Comparison of ENCODE assay signal across 1 cellular context in the genomic region with DNA sequence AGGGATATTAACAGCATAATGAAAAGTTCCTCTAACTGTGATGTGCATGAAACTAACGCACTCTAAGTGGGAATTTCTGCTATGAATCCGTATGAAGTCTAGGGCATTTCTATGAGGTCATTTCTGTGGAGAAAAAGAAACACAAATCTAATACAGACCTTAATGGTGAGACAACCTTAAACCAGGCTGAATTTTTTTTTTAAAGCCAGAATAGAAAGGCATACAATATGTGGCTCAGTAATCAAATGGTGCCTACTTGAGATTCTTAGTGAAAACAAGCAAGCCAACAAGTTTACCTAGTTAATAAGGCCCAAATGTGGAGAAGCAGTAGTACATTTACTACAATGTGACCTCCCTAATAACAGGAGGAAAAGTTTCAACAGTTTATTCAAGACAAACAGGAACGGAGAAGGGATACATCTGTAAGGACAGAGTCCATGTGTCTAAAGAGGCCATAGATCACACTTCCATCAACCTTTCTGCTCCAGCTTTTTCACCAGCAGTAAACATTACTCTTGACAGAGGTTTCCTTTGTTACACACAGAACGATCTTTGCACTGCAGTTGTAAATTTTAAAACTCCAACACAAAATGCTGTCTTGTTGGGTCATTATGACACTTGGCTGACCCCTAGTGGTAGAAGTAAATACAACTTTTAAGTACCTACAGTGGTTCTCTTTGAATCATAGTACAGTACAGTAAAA.
TF ChIP-seq lines count a peak whose summit lies in the region.

No MANE protein-coding gene starts in this region.

TF ChIP-seq in HepG2, 621 proteins besides CTCF, POLR2A, EP300 and RAD21 (continued from another document and continues in another):
- TF ChIP-seq, protein P1, sequence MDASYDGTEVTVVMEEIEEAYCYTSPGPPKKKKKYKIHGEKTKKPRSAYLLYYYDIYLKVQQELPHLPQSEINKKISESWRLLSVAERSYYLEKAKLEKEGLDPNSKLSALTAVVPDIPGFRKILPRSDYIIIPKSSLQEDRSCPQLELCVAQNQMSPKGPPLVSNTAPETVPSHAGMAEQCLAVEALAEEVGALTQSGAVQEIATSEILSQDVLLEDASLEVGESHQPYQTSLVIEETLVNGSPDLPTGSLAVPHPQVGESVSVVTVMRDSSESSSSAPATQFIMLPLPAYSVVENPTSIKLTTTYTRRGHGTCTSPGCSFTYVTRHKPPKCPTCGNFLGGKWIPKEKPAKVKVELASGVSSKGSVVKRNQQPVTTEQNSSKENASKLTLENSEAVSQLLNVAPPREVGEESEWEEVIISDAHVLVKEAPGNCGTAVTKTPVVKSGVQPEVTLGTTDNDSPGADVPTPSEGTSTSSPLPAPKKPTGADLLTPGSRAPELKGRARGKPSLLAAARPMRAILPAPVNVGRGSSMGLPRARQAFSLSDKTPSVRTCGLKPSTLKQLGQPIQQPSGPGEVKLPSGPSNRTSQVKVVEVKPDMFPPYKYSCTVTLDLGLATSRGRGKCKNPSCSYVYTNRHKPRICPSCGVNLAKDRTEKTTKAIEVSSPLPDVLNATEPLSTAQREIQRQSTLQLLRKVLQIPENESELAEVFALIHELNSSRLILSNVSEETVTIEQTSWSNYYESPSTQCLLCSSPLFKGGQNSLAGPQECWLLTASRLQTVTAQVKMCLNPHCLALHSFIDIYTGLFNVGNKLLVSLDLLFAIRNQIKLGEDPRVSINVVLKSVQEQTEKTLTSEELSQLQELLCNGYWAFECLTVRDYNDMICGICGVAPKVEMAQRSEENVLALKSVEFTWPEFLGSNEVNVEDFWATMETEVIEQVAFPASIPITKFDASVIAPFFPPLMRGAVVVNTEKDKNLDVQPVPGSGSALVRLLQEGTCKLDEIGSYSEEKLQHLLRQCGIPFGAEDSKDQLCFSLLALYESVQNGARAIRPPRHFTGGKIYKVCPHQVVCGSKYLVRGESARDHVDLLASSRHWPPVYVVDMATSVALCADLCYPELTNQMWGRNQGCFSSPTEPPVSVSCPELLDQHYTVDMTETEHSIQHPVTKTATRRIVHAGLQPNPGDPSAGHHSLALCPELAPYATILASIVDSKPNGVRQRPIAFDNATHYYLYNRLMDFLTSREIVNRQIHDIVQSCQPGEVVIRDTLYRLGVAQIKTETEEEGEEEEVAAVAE (CRISPR knock-in tag; IDR thresholded peaks at IDR 0.05; ENCODE audit: borderline replicate concordance): peak; percentile 36; the same call in 1 of the 2 replicates
- TF ChIP-seq ZNF124 (CRISPR knock-in tag; IDR thresholded peaks at IDR 0.05) (peak; percentile 61; the same call in 1 of the 2 replicates), SMC3 (IDR thresholded peaks at IDR 0.05; ENCODE audit: low read length) (peak; percentile 95), ZSCAN21 (CRISPR knock-in tag; IDR thresholded peaks at IDR 0.05; ENCODE audit: borderline replicate concordance) (no peak), TAF15 (IDR thresholded peaks at IDR 0.05; ENCODE audit: low read depth, low read length, poor library complexity, severe bottlenecking) (no peak), MEIS2 (CRISPR knock-in tag; IDR thresholded peaks at IDR 0.05) (peak; percentile 65; the same call in 1 of the 2 replicates), NFKBIZ (CRISPR knock-in tag; IDR thresholded peaks at IDR 0.05) (peak; percentile 31; the same call in 1 of the 2 replicates), ATF1 (CRISPR knock-in tag; IDR thresholded peaks at IDR 0.05) (peak; percentile 42), TCF7 (IDR thresholded peaks at IDR 0.05; ENCODE audit: low read depth) (peak; percentile 24; the same call in 1 of the 2 replicates), NAIF1 (CRISPR knock-in tag; IDR thresholded peaks at IDR 0.05; ENCODE audit: borderline replicate concordance) (no peak), ZNF7 (CRISPR knock-in tag; IDR thresholded peaks at IDR 0.05) (no peak), ZNF549 (CRISPR knock-in tag; IDR thresholded peaks at IDR 0.05) (no peak), MIXL1 (CRISPR knock-in tag; IDR thresholded peaks at IDR 0.05) (peak; percentile 93), MBNL3 (CRISPR knock-in tag; conservative IDR thresholded peaks at IDR 0.05) (no peak), ZNF652 (CRISPR knock-in tag; IDR thresholded peaks at IDR 0.05; ENCODE audit: borderline replicate concordance, low read depth) (peak; percentile 30; the same call in 1 of the 2 replicates), NCOA2 (CRISPR knock-in tag; IDR thresholded peaks at IDR 0.05) (peak; percentile 89), CREM (IDR thresholded peaks at IDR 0.05) (peak; percentile 77), CREM (CRISPR knock-in tag; IDR thresholded peaks at IDR 0.05) (no peak), HOXA9 (CRISPR knock-in tag; IDR thresholded peaks at IDR 0.05; ENCODE audit: borderline replicate concordance) (peak; percentile 27; the same call in 1 of the 2 replicates), SIN3B (IDR thresholded peaks at IDR 0.05; ENCODE audit: low read length) (0 out of 2 replicates have a peak, but pooled peaks have one; percentile 22), GATAD1 (CRISPR knock-in tag; IDR thresholded peaks at IDR 0.05) (peak; percentile 72), SKI (IDR thresholded peaks at IDR 0.05; ENCODE audit: partially characterized antibody) (peak; percentile 54), KLF9 (CRISPR knock-in tag; IDR thresholded peaks at IDR 0.05; ENCODE audit: low read depth) (peak; percentile 74; the same call in 1 of the 2 replicates), NR2F2 (IDR thresholded peaks at IDR 0.05; ENCODE audit: borderline replicate concordance, low read depth) (peak; percentile 63; the same call in 1 of the 2 replicates), TCF12 (IDR thresholded peaks at IDR 0.05) (no peak), TCF12 (CRISPR knock-in tag; IDR thresholded peaks at IDR 0.05) (peak; percentile 61; the same call in 1 of the 2 replicates), HNRNPK (IDR thresholded peaks at IDR 0.05; ENCODE audit: low read depth, low read length, poor library complexity, severe bottlenecking) (no peak), SOX6 (IDR thresholded peaks at IDR 0.05) (no peak), SOX6 (CRISPR knock-in tag; IDR thresholded peaks at IDR 0.05) (peak; percentile 95), SMARCC2 (IDR thresholded peaks at IDR 0.05) (no peak), CENPX (CRISPR knock-in tag; IDR thresholded peaks at IDR 0.05) (no peak), REXO4 (CRISPR knock-in tag; IDR thresholded peaks at IDR 0.05; ENCODE audit: borderline replicate concordance) (no peak), FOXO1 (CRISPR knock-in tag; IDR thresholded peaks at IDR 0.05) (peak; percentile 96), SP5 (CRISPR knock-in tag; IDR thresholded peaks at IDR 0.05; ENCODE audit: borderline replicate concordance, low read depth) (peak; percentile 36; the same call in 1 of the 2 replicates), ZNF780A (CRISPR knock-in tag; IDR thresholded peaks at IDR 0.05) (0 out of 2 replicates have a peak, but pooled peaks have one; percentile 27), DMAP1 (CRISPR knock-in tag; IDR thresholded peaks at IDR 0.05) (peak; percentile 56; the same call in 1 of the 2 replicates), ETV5 (CRISPR knock-in tag; IDR thresholded peaks at IDR 0.05; ENCODE audit: borderline replicate concordance) (peak; percentile 69; the same call in 1 of the 2 replicates), DPF2 (CRISPR knock-in tag; IDR thresholded peaks at IDR 0.05; ENCODE audit: borderline replicate concordance, low read depth) (peak; percentile 79; the same call in 1 of the 2 replicates), ZNF776 (CRISPR knock-in tag; IDR thresholded peaks at IDR 0.05) (no peak), RARA (CRISPR knock-in tag; IDR thresholded peaks at IDR 0.05) (peak; percentile 79), ZNF724P (CRISPR knock-in tag; IDR thresholded peaks at IDR 0.05; ENCODE audit: borderline replicate concordance) (no peak), TBX2 (CRISPR knock-in tag; IDR thresholded peaks at IDR 0.05; ENCODE audit: borderline replicate concordance) (peak; percentile 81; the same call in 1 of the 2 replicates), GATAD2A (CRISPR knock-in tag; IDR thresholded peaks at IDR 0.05) (peak; percentile 92), ZNF121 (CRISPR knock-in tag; IDR thresholded peaks at IDR 0.05) (no peak)
- TF ChIP-seq, protein P2, sequence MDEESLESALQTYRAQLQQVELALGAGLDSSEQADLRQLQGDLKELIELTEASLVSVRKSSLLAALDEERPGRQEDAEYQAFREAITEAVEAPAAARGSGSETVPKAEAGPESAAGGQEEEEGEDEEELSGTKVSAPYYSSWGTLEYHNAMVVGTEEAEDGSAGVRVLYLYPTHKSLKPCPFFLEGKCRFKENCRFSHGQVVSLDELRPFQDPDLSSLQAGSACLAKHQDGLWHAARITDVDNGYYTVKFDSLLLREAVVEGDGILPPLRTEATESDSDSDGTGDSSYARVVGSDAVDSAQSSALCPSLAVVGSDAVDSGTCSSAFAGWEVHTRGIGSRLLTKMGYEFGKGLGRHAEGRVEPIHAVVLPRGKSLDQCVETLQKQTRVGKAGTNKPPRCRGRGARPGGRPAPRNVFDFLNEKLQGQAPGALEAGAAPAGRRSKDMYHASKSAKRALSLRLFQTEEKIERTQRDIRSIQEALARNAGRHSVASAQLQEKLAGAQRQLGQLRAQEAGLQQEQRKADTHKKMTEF (CRISPR knock-in tag; IDR thresholded peaks at IDR 0.05): peak; percentile 81
- TF ChIP-seq, protein P3, sequence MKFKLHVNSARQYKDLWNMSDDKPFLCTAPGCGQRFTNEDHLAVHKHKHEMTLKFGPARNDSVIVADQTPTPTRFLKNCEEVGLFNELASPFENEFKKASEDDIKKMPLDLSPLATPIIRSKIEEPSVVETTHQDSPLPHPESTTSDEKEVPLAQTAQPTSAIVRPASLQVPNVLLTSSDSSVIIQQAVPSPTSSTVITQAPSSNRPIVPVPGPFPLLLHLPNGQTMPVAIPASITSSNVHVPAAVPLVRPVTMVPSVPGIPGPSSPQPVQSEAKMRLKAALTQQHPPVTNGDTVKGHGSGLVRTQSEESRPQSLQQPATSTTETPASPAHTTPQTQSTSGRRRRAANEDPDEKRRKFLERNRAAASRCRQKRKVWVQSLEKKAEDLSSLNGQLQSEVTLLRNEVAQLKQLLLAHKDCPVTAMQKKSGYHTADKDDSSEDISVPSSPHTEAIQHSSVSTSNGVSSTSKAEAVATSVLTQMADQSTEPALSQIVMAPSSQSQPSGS (CRISPR knock-in tag; IDR thresholded peaks at IDR 0.05): peak; percentile 78; the same call in 1 of the 2 replicates
- TF ChIP-seq, protein P4, sequence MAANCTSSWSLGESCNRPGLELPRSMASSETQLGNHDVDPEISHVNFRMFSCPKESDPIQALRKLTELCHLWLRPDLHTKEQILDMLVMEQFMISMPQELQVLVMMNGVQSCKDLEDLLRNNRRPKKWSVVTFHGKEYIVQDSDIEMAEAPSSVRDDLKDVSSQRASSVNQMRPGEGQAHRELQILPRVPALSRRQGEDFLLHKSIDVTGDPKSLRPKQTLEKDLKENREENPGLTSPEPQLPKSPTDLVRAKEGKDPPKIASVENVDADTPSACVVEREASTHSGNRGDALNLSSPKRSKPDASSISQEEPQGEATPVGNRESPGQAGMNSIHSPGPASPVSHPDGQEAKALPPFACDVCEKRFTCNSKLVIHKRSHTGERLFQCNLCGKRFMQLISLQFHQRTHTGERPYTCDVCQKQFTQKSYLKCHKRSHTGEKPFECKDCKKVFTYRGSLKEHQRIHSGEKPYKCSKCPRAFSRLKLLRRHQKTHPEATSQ (CRISPR knock-in tag; IDR thresholded peaks at IDR 0.05; ENCODE audit: borderline replicate concordance): peak; percentile 38; the same call in 1 of the 2 replicates
- TF ChIP-seq, protein P5, sequence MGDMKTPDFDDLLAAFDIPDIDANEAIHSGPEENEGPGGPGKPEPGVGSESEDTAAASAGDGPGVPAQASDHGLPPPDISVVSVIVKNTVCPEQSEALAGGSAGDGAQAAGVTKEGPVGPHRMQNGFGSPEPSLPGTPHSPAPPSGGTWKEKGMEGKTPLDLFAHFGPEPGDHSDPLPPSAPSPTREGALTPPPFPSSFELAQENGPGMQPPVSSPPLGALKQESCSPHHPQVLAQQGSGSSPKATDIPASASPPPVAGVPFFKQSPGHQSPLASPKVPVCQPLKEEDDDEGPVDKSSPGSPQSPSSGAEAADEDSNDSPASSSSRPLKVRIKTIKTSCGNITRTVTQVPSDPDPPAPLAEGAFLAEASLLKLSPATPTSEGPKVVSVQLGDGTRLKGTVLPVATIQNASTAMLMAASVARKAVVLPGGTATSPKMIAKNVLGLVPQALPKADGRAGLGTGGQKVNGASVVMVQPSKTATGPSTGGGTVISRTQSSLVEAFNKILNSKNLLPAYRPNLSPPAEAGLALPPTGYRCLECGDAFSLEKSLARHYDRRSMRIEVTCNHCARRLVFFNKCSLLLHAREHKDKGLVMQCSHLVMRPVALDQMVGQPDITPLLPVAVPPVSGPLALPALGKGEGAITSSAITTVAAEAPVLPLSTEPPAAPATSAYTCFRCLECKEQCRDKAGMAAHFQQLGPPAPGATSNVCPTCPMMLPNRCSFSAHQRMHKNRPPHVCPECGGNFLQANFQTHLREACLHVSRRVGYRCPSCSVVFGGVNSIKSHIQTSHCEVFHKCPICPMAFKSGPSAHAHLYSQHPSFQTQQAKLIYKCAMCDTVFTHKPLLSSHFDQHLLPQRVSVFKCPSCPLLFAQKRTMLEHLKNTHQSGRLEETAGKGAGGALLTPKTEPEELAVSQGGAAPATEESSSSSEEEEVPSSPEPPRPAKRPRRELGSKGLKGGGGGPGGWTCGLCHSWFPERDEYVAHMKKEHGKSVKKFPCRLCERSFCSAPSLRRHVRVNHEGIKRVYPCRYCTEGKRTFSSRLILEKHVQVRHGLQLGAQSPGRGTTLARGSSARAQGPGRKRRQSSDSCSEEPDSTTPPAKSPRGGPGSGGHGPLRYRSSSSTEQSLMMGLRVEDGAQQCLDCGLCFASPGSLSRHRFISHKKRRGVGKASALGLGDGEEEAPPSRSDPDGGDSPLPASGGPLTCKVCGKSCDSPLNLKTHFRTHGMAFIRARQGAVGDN (CRISPR knock-in tag; IDR thresholded peaks at IDR 0.05): no peak
- TF ChIP-seq, protein P6, sequence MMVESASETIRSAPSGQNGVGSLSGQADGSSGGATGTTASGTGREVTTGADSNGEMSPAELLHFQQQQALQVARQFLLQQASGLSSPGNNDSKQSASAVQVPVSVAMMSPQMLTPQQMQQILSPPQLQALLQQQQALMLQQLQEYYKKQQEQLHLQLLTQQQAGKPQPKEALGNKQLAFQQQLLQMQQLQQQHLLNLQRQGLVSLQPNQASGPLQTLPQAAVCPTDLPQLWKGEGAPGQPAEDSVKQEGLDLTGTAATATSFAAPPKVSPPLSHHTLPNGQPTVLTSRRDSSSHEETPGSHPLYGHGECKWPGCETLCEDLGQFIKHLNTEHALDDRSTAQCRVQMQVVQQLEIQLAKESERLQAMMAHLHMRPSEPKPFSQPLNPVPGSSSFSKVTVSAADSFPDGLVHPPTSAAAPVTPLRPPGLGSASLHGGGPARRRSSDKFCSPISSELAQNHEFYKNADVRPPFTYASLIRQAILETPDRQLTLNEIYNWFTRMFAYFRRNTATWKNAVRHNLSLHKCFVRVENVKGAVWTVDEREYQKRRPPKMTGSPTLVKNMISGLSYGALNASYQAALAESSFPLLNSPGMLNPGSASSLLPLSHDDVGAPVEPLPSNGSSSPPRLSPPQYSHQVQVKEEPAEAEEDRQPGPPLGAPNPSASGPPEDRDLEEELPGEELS (CRISPR knock-in tag; IDR thresholded peaks at IDR 0.05): peak; percentile 95
- TF ChIP-seq, protein P7, sequence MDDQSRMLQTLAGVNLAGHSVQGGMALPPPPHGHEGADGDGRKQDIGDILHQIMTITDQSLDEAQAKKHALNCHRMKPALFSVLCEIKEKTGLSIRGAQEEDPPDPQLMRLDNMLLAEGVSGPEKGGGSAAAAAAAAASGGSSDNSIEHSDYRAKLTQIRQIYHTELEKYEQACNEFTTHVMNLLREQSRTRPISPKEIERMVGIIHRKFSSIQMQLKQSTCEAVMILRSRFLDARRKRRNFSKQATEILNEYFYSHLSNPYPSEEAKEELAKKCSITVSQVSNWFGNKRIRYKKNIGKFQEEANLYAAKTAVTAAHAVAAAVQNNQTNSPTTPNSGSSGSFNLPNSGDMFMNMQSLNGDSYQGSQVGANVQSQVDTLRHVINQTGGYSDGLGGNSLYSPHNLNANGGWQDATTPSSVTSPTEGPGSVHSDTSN (CRISPR knock-in tag; IDR thresholded peaks at IDR 0.05; ENCODE audit: borderline replicate concordance): no peak
